8 cellular contexts compared by ENCODE assay signal in genomic region chr17:32486091-32486700, GRCh38. TPM values are rescaled to one million over a fixed set of nuclear protein-coding genes. Genes with fewer than 3 reads are reported as not detected.
A peak's percentile ranks its signal among the peaks of the same experiment; 100 is the strongest.
DNase-seq lines count a peak whose midpoint lies in the region; ATAC-seq and TF ChIP-seq lines count a peak whose summit lies in the region.

No MANE protein-coding gene starts in this region.

- H3K18ac ChIP-seq in mesenchymal stem cell (ENCODE audit: low read depth in 1 of 2, low read length in 2 of 2): peak overlapping the region; percentile 72 to 79

- CTCF ChIA-PET in AG04449 (lab: Yijun Ruan, JAX): interaction anchor here (1.0 to 7.8 kb wide), 11 partner anchors 10 to 284 kb away, joined by 3 to 117 read pairs (median 5); partner anchors contain the start of gene PSMD11
- CTCF ChIA-PET in activated CD4-positive, alpha-beta memory T cell treated with anti-CD3 and anti-CD28 coated beads for 36 hours (lab: Charles Lee): interaction anchor here (0.6 to 12.0 kb wide), 13 partner anchors 18 to 391 kb away, joined by 3 to 102 read pairs (median 4); partner anchors contain the start of genes MYO1D and PSMD11

- DNase-seq in AG04449 (ENCODE audit: low read depth, low spot score) (no peak), NCI-H69 (lab: John Stamatoyannopoulos, UW) (peak; percentile 98), mesenchymal stem cell (peak; percentile 65)
- DNase-seq in activated CD4-positive, alpha-beta memory T cell treated with anti-CD3 and anti-CD28 coated beads for 36 hours: peak; percentile 73
- peak; percentile 55 to 68 (median 63) for DNase-seq in effector memory CD8-positive, alpha-beta T cell
- peak; percentile 38 for DNase-seq in stimulated activated CD8-positive, alpha-beta memory T cell treated with anti-CD3 and anti-CD28 coated beads, Interleukin-15, amount 100 ng/mL, for 1 hour (ENCODE audit: low read depth)

- no peak overlapping the region for H2BK120ac ChIP-seq in mesenchymal stem cell (ENCODE audit: low read depth, low read length)

- H3K27me3 ChIP-seq in mesenchymal stem cell (ENCODE audit: control insufficient read depth in 1 of 2, insufficient read depth in 1 of 2, low read length in 2 of 2): no peaks in the 10 kb centered on the region

- H3K4me1 ChIP-seq in mesenchymal stem cell (ENCODE audit: control insufficient read depth, insufficient read depth, low read depth, low read length): peaks cover 26% of the 10 kb centered on the region

- H3K27me3 Mint-ChIP-seq in activated CD4-positive, alpha-beta memory T cell treated with anti-CD3 and anti-CD28 coated beads for 36 hours: no peaks in the 10 kb centered on the region
- no peaks in the 10 kb centered on the region for H3K27me3 Mint-ChIP-seq in effector memory CD8-positive, alpha-beta T cell

- intact Hi-C loops in activated CD4-positive, alpha-beta memory T cell treated with anti-CD3 and anti-CD28 coated beads for 36 hours (cut with micrococcal nuclease): loop anchor here (2.0 to 5.0 kb wide), 3 partner anchors 17 to 391 kb away; partner anchors contain the start of gene MYO1D

- peaks cover 24% of the 10 kb centered on the region for H3K79me1 ChIP-seq in mesenchymal stem cell (replicated peaks; ENCODE audit: low read length, poor library complexity, severe bottlenecking)

- peak overlapping the region; percentile 83 for H3K4me2 ChIP-seq in mesenchymal stem cell (ENCODE audit: low read length, poor library complexity, severe bottlenecking)

- no peak overlapping the region for H3K27ac ChIP-seq in mesenchymal stem cell (ENCODE audit: low read length, poor library complexity, severe bottlenecking)

- H3K36me3 Mint-ChIP-seq in activated CD4-positive, alpha-beta memory T cell treated with anti-CD3 and anti-CD28 coated beads for 36 hours: peaks cover 39% of the 10 kb centered on the region
- H3K36me3 Mint-ChIP-seq in effector memory CD8-positive, alpha-beta T cell (ENCODE audit: insufficient read depth): peaks cover 31% of the 10 kb centered on the region

- H2AK5ac ChIP-seq in mesenchymal stem cell (ENCODE audit: low read length, severe bottlenecking): peak overlapping the region; percentile 22

- H3K4ac ChIP-seq in mesenchymal stem cell (ENCODE audit: low read depth in 1 of 2, low read length in 2 of 2): no peak overlapping the region

- peak overlapping the region; percentile 40 for H2BK15ac ChIP-seq in mesenchymal stem cell (ENCODE audit: low read depth, poor library complexity, severe bottlenecking)

- ATAC-seq in GM18868 (IDR thresholded peaks at IDR 0.05; ENCODE audit: unreplicated experiment) (peak; percentile 48), HG03175 (IDR thresholded peaks at IDR 0.05; ENCODE audit: unreplicated experiment) (peak; percentile 56)
- peak; percentile 82 for ATAC-seq in effector memory CD8-positive, alpha-beta T cell (replicated peaks)

- no peaks in the 10 kb centered on the region for H3K9me3 Mint-ChIP-seq in activated CD4-positive, alpha-beta memory T cell treated with anti-CD3 and anti-CD28 coated beads for 36 hours
- H3K9me3 Mint-ChIP-seq in effector memory CD8-positive, alpha-beta T cell: no peaks in the 10 kb centered on the region

- peak overlapping the region; percentile 36 for H2AFZ ChIP-seq in mesenchymal stem cell (ENCODE audit: low read depth, low read length)

- H3K4me1 Mint-ChIP-seq in activated CD4-positive, alpha-beta memory T cell treated with anti-CD3 and anti-CD28 coated beads for 36 hours (ENCODE audit: low read depth): peaks cover 46% of the 10 kb centered on the region
- H3K4me1 Mint-ChIP-seq in effector memory CD8-positive, alpha-beta T cell (ENCODE audit: low read depth in 2 of 2): peaks cover 18 to 45% of the 10 kb centered on the region in 2 donors

- peak overlapping the region; percentile 18 for H3K27ac Mint-ChIP-seq in activated CD4-positive, alpha-beta memory T cell treated with anti-CD3 and anti-CD28 coated beads for 36 hours
- H3K27ac Mint-ChIP-seq in effector memory CD8-positive, alpha-beta T cell: peak overlapping the region; percentile 59 to 89

- H3K14ac ChIP-seq in mesenchymal stem cell (ENCODE audit: low read length in 2 of 2): peak overlapping the region in 1 of 2 experiments; percentile 86

- no peak overlapping the region for H2BK5ac ChIP-seq in mesenchymal stem cell (ENCODE audit: low read depth, low read length, poor library complexity, severe bottlenecking)

- peak overlapping the region; percentile 82 for H4K91ac ChIP-seq in mesenchymal stem cell (ENCODE audit: low read length)

- no peaks in the 10 kb centered on the region for H3K9me3 ChIP-seq in mesenchymal stem cell (ENCODE audit: control insufficient read depth, low read length)

- peak overlapping the region in 1 of 2 experiments; percentile 65 for H2BK12ac ChIP-seq in mesenchymal stem cell (ENCODE audit: low read length in 2 of 2)

- H3K4me3 Mint-ChIP-seq in activated CD4-positive, alpha-beta memory T cell treated with anti-CD3 and anti-CD28 coated beads for 36 hours: peak overlapping the region; percentile 54
- H3K4me3 Mint-ChIP-seq in effector memory CD8-positive, alpha-beta T cell: peak overlapping the region; percentile 76 to 80

- H4K8ac ChIP-seq in mesenchymal stem cell (ENCODE audit: low read length): peak overlapping the region; percentile 84

- peak overlapping the region; percentile 75 for H3K9ac ChIP-seq in mesenchymal stem cell (ENCODE audit: low read length)

- H3K36me3 ChIP-seq in mesenchymal stem cell (ENCODE audit: control insufficient read depth in 1 of 2, insufficient read depth in 2 of 2, low read depth in 1 of 2, low read length in 2 of 2): peaks cover 22 to 34% of the 10 kb centered on the region in 2 experiments

- 43% methylated on average over 22 of the region's 73 CpGs for WGBS in mesenchymal stem cell

- peak overlapping the region; percentile 62 for H3K4me3 ChIP-seq in AG04449 (ENCODE audit: low read depth, low read length)
- peak overlapping the region; percentile 72 to 84 for H3K4me3 ChIP-seq in mesenchymal stem cell (ENCODE audit: insufficient read depth in 1 of 2, low read depth in 1 of 2, low read length in 2 of 2)

- peak overlapping the region in 1 of 2 experiments; percentile 14 for H3K23ac ChIP-seq in mesenchymal stem cell (ENCODE audit: low read length in 2 of 2)

- no peak for TF ChIP-seq CTCF in AG04449 (IDR thresholded peaks at IDR 0.05; ENCODE audit: insufficient read depth, low read length, missing control alignments)

- POLR2A ChIA-PET in AG04449 (lab: Yijun Ruan, JAX): interaction anchor here (2.2 kb wide), 1 partner anchor 10 kb away, joined by 11 read pairs; no protein-coding TSS in a partner anchor
- POLR2A ChIA-PET in activated CD4-positive, alpha-beta memory T cell treated with anti-CD3 and anti-CD28 coated beads for 36 hours (lab: Charles Lee): interaction anchor here (2.2 to 6.7 kb wide), 4 partner anchors 31 to 41 kb away, joined by 8 to 38 read pairs (median 15); partner anchors contain the start of gene PSMD11

RNA-seq across cellular contexts. Expression of gene CDK5R1, which starts 0.6 kb away (rescaled TPM):
- 10 to 100 TPM; 12.4 to 13.1 TPM for total RNA-seq in activated CD4-positive, alpha-beta memory T cell treated with anti-CD3 and anti-CD28 coated beads for 36 hours
- 0.81 TPM for polyA plus RNA-seq in mesenchymal stem cell (2013, experiment 1 of 2)
- polyA plus RNA-seq in mesenchymal stem cell (2013, experiment 2 of 2): 0.99 TPM

RNA-seq across cellular contexts. Expression of gene PSMD11, which starts 41.9 kb away (rescaled TPM):
- total RNA-seq in activated CD4-positive, alpha-beta memory T cell treated with anti-CD3 and anti-CD28 coated beads for 36 hours: 100 to 1,000 TPM; 161 to 162 TPM
- polyA plus RNA-seq in mesenchymal stem cell (2013, experiment 1 of 2): 93.6 TPM
- 101 TPM for polyA plus RNA-seq in mesenchymal stem cell (2013, experiment 2 of 2)
